12 cellular contexts compared by ENCODE assay signal in the genomic region with DNA sequence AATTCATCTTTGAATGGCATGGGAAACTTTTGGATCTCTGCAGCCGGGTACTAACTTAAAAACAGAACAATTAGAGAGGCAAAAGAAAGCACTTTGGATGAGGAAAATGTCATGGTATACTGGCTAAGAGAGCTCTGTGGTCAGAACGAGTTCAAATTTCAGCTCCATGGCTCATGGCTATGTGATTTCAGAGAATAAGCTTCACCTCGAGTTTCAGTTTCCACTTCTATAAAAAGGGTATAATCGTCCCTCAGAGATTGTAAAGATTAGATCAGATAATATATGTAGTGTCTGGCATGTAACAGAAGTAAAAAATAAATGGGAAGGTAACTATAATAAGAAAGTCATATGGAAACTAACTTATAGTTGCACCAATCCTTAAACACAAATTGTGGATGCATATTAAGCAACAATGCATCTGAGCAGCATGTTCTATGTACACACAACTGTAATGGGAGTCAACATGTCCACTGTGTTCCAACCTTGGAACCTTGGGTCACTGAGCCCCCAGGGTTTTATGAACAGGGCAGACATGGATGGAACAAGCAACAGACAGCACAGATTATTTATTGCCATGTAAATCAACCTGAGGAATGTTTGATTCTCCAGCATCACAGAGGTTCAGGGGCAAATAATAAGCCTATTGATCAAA.
DNase-seq lines count a peak whose midpoint lies in the region; ATAC-seq and TF ChIP-seq lines count a peak whose summit lies in the region.
"Had no signal": no experiment of that assay in that cellular context is flagged by ENCODE, and none has a peak within 500 bp of the region (broad histone marks: within the 10 kb centered on the region; RNA-seq: fewer than 3 reads in every experiment).

No MANE protein-coding gene starts in this region.

- no TSS peak for BruUV-seq in A673 (replicated peaks; lab: Mats Ljungman, UMichigan)

- CTCF ChIA-PET in A673 (lab: Charles Lee): no interaction called here

- H3K27ac ChIP-seq in A673 (ENCODE audit: low read depth, low read length, poor library complexity, severe bottlenecking): no peak overlapping the region
- H3K27ac ChIP-seq: skin epidermis had no signal

- H3K9me3 ChIP-seq in A673 (ENCODE audit: low read depth, low read length, poor library complexity, severe bottlenecking): no peaks in the 10 kb centered on the region

- intact Hi-C loops in left colon (cut with DNase I, micrococcal nuclease) (no loop called here), A673 (cut with micrococcal nuclease; ENCODE audit: unreplicated experiment) (no loop called here)

- no peak overlapping the region for H3K4me3 ChIP-seq in A673 (ENCODE audit: low read depth, low read length, poor library complexity, severe bottlenecking)
- H3K4me3 ChIP-seq: skin epidermis had no signal

- no peak for TF ChIP-seq CTCF in A673 (conservative IDR thresholded peaks at IDR 0.05; ENCODE audit: low read depth, low read length)

- H3K27me3 ChIP-seq in A673 (replicated peaks; ENCODE audit: insufficient read depth, low read depth, low read length, poor library complexity): no peaks in the 10 kb centered on the region

- DNase-seq in NOMO-1 treated with DMSO at 0.1 percent for 48 hours (lab: John Stamatoyannopoulos, UW; ENCODE audit: unreplicated experiment) (peak; percentile 42), NOMO-1 treated with dmso at 0.1 percent for 144 hours (lab: John Stamatoyannopoulos, UW; ENCODE audit: unreplicated experiment) (no peak), left colon (no peak), NCI-H128 (lab: John Stamatoyannopoulos, UW; ENCODE audit: unreplicated experiment) (no peak), A673 (ENCODE audit: low spot score) (no peak)
- no peak for DNase-seq in activated naive CD4-positive, alpha-beta T cell treated with Interleukin-2 at 50 U/mL for 16 hours
- DNase-seq: effector memory CD8-positive, alpha-beta T cell; NCI-H1105; NK-92 treated with Interleukin-12 subunit alpha and Interleukin-12 subunit beta, amount 100 ng/mL, for 24 hours had no signal

- POLR2A ChIA-PET in A673 (lab: Charles Lee; ENCODE audit: low non-redundant PET): no interaction called here

- ATAC-seq in GM19395 (IDR thresholded peaks at IDR 0.05; ENCODE audit: unreplicated experiment) (peak; percentile 77), HG03571 (IDR thresholded peaks at IDR 0.05; ENCODE audit: unreplicated experiment) (peak; percentile 61), left colon (peak; percentile 65)
- ATAC-seq: effector memory CD8-positive, alpha-beta T cell had no signal

- no peaks in the 10 kb centered on the region for H3K4me1 ChIP-seq in A673 (ENCODE audit: insufficient read depth, low read length, poor library complexity, severe bottlenecking)

- H3K36me3 ChIP-seq in A673 (ENCODE audit: insufficient read depth, low read length, poor library complexity, severe bottlenecking): peaks cover 6% of the 10 kb centered on the region
